Comparison of ENCODE assay signal across 9 cellular contexts in genomic region chr11:22920939-22921565, GRCh38.
DNase-seq lines count a peak whose midpoint lies in the region; ATAC-seq and TF ChIP-seq lines count a peak whose summit lies in the region.
"Had no signal": no experiment of that assay in that cellular context is flagged by ENCODE, and none has a peak within 500 bp of the region (broad histone marks: within the 10 kb centered on the region; RNA-seq: fewer than 3 reads in every experiment).

No MANE protein-coding gene starts in this region.

- H3K27ac Mint-ChIP-seq in endodermal cell = peak overlapping the region; percentile 30

- H2AFZ ChIP-seq in PC-3 (ENCODE audit: low read length) = no peak overlapping the region; the same call in 1 of the 2 replicates

- in situ Hi-C loops in G401 (cut with HindIII; ENCODE audit: low sequenced_read_pairs) = no loop called here

- peak; percentile 86 for ATAC-seq in GM21737 (IDR thresholded peaks at IDR 0.05; ENCODE audit: unreplicated experiment)
- ATAC-seq in PC-3 = peak; percentile 77

- H3K27me3 Mint-ChIP-seq in endodermal cell (ENCODE audit: insufficient read depth) = no peaks in the 10 kb centered on the region

- H4K20me1 ChIP-seq in PC-3 (ENCODE audit: low read length) = no peaks in the 10 kb centered on the region

- POLR2A ChIA-PET in PC-3 (lab: Charles Lee; ENCODE audit: unreplicated experiment) = no interaction called here

- H3K27ac ChIP-seq in PC-3 (ENCODE audit: low read length) = no peak overlapping the region
- no peak overlapping the region for H3K27ac ChIP-seq in endodermal cell (ENCODE audit: low read depth, low read length)

- H3K4me1 Mint-ChIP-seq in endodermal cell = peaks cover 31% of the 10 kb centered on the region

- TF ChIP-seq CTCF in PC-3 (conservative IDR thresholded peaks at IDR 0.05; ENCODE audit: low read depth, low read length) = peak; percentile 76
- TF ChIP-seq CTCF in endodermal cell (conservative IDR thresholded peaks at IDR 0.05) = peak; percentile 89

- H3K9me3 ChIP-seq in PC-3 (ENCODE audit: low read length) (no peaks in the 10 kb centered on the region), endodermal cell (ENCODE audit: control insufficient read depth, low read length) (no peaks in the 10 kb centered on the region)

- no peaks in the 10 kb centered on the region for H3K4me1 ChIP-seq in PC-3 (ENCODE audit: insufficient read depth, low read length)
- H3K4me1 ChIP-seq in endodermal cell (ENCODE audit: control insufficient read depth, insufficient read depth, low read length) = peaks cover 7% of the 10 kb centered on the region

- no peak overlapping the region for H3K9ac ChIP-seq in PC-3 (ENCODE audit: low read length)
- peak overlapping the region; percentile 70 for H3K9ac ChIP-seq in endodermal cell (ENCODE audit: extremely low read depth, low read length, poor library complexity, severe bottlenecking)

- no peaks in the 10 kb centered on the region for H3K9me2 ChIP-seq in PC-3 (replicated peaks; ENCODE audit: low read length)

- no peaks in the 10 kb centered on the region for H3F3A ChIP-seq in PC-3 (ENCODE audit: low read length, unreplicated experiment)

- H3K27me3 ChIP-seq in PC-3 (ENCODE audit: low read length) (no peaks in the 10 kb centered on the region), endodermal cell (ENCODE audit: control insufficient read depth, insufficient read depth, low read length, poor library complexity, severe bottlenecking) (no peaks in the 10 kb centered on the region)

- DNase-seq in A172 (ENCODE audit: low spot score) = peak; percentile 61
- DNase-seq in G401 (ENCODE audit: low spot score) = peak; percentile 26
- DNase-seq in HS-5 (ENCODE audit: low read depth) = peak; percentile 8
- peak; percentile 64 for DNase-seq in PC-3
- DNase-seq in endodermal cell = peak; percentile 72
- peak; percentile 63 for DNase-seq in myocyte (ENCODE audit: low read depth)
- DNase-seq in GM19240 (ENCODE audit: insufficient read length, low spot score) = no peak

- no peak overlapping the region for H3K4me2 ChIP-seq in PC-3 (ENCODE audit: low read length)

- CTCF ChIA-PET in PC-3 (lab: Charles Lee) = interaction anchor here (0.6 kb wide), 1 partner anchor 206 kb away, joined by 7 read pairs; no protein-coding TSS in a partner anchor

- H3K36me3 ChIP-seq in PC-3 (ENCODE audit: low read depth, low read length) = no peaks in the 10 kb centered on the region
- no peaks in the 10 kb centered on the region for H3K36me3 ChIP-seq in endodermal cell (ENCODE audit: control insufficient read depth, insufficient read depth, low read length)

- H3K4me3 ChIP-seq in PC-3 (ENCODE audit: low read length) = no peak overlapping the region
- peak overlapping the region; percentile 82 for H3K4me3 ChIP-seq in endodermal cell (ENCODE audit: low read length)
- H3K4me3 ChIP-seq: lung had no signal

- H3K79me2 ChIP-seq in PC-3 (ENCODE audit: low read length) = no peaks in the 10 kb centered on the region

- peak overlapping the region; percentile 71 for H3K4me3 Mint-ChIP-seq in endodermal cell

- intact Hi-C loops in PC-3 (cut with micrococcal nuclease) = loop anchor here (1.0 to 5.0 kb wide), 4 partner anchors 45 to 286 kb away; no protein-coding TSS in a partner anchor

- WGBS in endodermal cell (ENCODE audit: insufficient coverage in 1 of 2, insufficient read length in 1 of 2), 2 experiments = 27 to 48% methylated on average over 4 to 5 of the region's 5 CpGs

- H3K9me3 Mint-ChIP-seq in endodermal cell = no peaks in the 10 kb centered on the region

- BruUV-seq in PC-3 (replicated peaks; lab: Mats Ljungman, UMichigan) = no TSS peak

- no peaks in the 10 kb centered on the region for H3K36me3 Mint-ChIP-seq in endodermal cell (ENCODE audit: low read depth)
